ENCODE assay signal across 8 cellular contexts in the genomic region with DNA sequence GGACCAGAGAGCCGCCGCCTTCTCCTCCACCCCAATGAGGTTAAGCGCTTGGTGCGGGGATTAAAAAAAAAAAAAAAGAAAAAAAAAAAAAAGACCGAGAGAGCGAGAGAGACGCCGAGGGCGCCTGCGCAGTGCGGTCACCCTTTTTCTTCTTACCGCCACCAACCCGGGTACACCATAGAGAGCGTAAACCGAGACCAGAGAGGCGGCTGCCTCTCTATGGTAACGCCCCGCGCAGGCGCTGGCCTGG. TPM values are rescaled to one million over a fixed set of nuclear protein-coding genes. Genes with fewer than 3 reads are reported as not detected.
A peak's percentile ranks its signal among the peaks of the same experiment; 100 is the strongest.
DNase-seq lines count a peak whose midpoint lies in the region; ATAC-seq and TF ChIP-seq lines count a peak whose summit lies in the region.

TSS of gene CLASP1 (minus strand) at position 61 of the 250 bp plus-strand sequence. CDS start 43,567 bp downstream, outside the sequence.

- DNase-seq in A673 (ENCODE audit: low spot score), result peak; percentile 99
- DNase-seq in NCI-H446 (lab: John Stamatoyannopoulos, UW), result peak; percentile 90 to 97
- DNase-seq in cerebellar cortex (ENCODE audit: low spot score), result peak; percentile 98
- DNase-seq in islet precursor cell, result peak; percentile 98
- DNase-seq in stimulated activated CD4-positive, alpha-beta T cell treated with anti-CD3 and anti-CD28 coated beads, Interleukin-15, amount 100 ng/mL, for 24 hours, result peak; percentile 96

- no peaks in the 10 kb centered on the region for H3K36me3 ChIP-seq in A673 (ENCODE audit: insufficient read depth, low read length, poor library complexity, severe bottlenecking)

- peak within 1 kb of the TSS; percentile 97 for H3K4me3 ChIP-seq in A673 (ENCODE audit: low read depth, low read length, poor library complexity, severe bottlenecking)

- BruUV-seq in A673 (replicated peaks; lab: Mats Ljungman, UMichigan), result no TSS peak

- CTCF ChIA-PET in A673 (lab: Charles Lee), result interaction anchor here (1.2 kb wide), 1 partner anchor 119 kb away, joined by 5 read pairs; the partner anchor contains the start of gene RNU4ATAC

- no peaks in the 10 kb centered on the region for H3K9me3 ChIP-seq in A673 (ENCODE audit: low read depth, low read length, poor library complexity, severe bottlenecking)

- H3K27me3 ChIP-seq in A673 (replicated peaks; ENCODE audit: insufficient read depth, low read depth, low read length, poor library complexity), result no peaks in the 10 kb centered on the region

- intact Hi-C loops in A673 (cut with micrococcal nuclease; ENCODE audit: unreplicated experiment), result loop anchor here (1.0 kb wide), 1 partner anchor 118 kb away; no protein-coding TSS in a partner anchor

- TF ChIP-seq CTCF in A673 (conservative IDR thresholded peaks at IDR 0.05; ENCODE audit: low read depth, low read length), result no peak

- POLR2A ChIA-PET in A673 (lab: Charles Lee; ENCODE audit: low non-redundant PET), result interaction anchor here (0.6 to 1.2 kb wide), 3 partner anchors 18 to 1631 kb away, joined by 3 to 4 read pairs (median 4); no protein-coding TSS in a partner anchor

- peak; percentile 90 for ATAC-seq in GM18868 (IDR thresholded peaks at IDR 0.05; ENCODE audit: unreplicated experiment)
- ATAC-seq in HG03108 (IDR thresholded peaks at IDR 0.05; ENCODE audit: unreplicated experiment), result peak; percentile 89
- ATAC-seq in activated CD4-positive, CD25-positive, alpha-beta regulatory T cell treated with anti-CD3 and anti-CD28 coated beads, Interleukin-2, amount 50 U/mL, for 24 hours, result peak; percentile 97 to 98

- peaks cover 5% of the 10 kb centered on the region for H3K4me1 ChIP-seq in A673 (ENCODE audit: insufficient read depth, low read length, poor library complexity, severe bottlenecking)

- peak within 1 kb of the TSS; percentile 93 for H3K27ac ChIP-seq in A673 (ENCODE audit: low read depth, low read length, poor library complexity, severe bottlenecking)

RNA-seq across cellular contexts. Expression of gene CLASP1, which starts in this region (rescaled TPM):
- total RNA-seq in A673 (2021), result 69.1 and 77.4 TPM in 2 replicates

Comparison
In these comparisons a context has a peak if more than half of its experiments do, and no peak if none do; other contexts are left out.
1. Peak in every context shown above with its lines: DNase-seq, ATAC-seq, H3K4me3 ChIP-seq and H3K27ac ChIP-seq.